ENCODE assay signal across 8 cellular contexts in genomic region chr5:78647838-78648358, GRCh38.
DNase-seq lines count a peak whose midpoint lies in the region; ATAC-seq lines count a peak whose summit lies in the region.

No MANE protein-coding gene starts in this region.

- H3K9me3 Mint-ChIP-seq in activated naive CD4-positive, alpha-beta T cell treated with anti-CD3 and anti-CD28 coated beads, Interleukin-2, amount 50 U/mL, for 24 hours = no peaks in the 10 kb centered on the region
- H3K9me3 Mint-ChIP-seq in stimulated activated naive B cell treated with anti-CD40 and anti-IgM and Interleukin-4, amounts not matched to agents 10 μg/mL and 1 μg/mL and 100 μg/mL, for 72 hours = no peaks in the 10 kb centered on the region

- peaks cover 13% of the 10 kb centered on the region for H3K4me1 Mint-ChIP-seq in activated naive CD4-positive, alpha-beta T cell treated with anti-CD3 and anti-CD28 coated beads, Interleukin-2, amount 50 U/mL, for 24 hours
- H3K4me1 Mint-ChIP-seq in stimulated activated naive B cell treated with anti-CD40 and anti-IgM and Interleukin-4, amounts not matched to agents 10 μg/mL and 1 μg/mL and 100 μg/mL, for 72 hours = peaks cover 22 to 40% of the 10 kb centered on the region in 2 donors

- H3K27me3 Mint-ChIP-seq in activated naive CD4-positive, alpha-beta T cell treated with anti-CD3 and anti-CD28 coated beads, Interleukin-2, amount 50 U/mL, for 24 hours = peaks cover 42% of the 10 kb centered on the region
- peaks cover 0 to 5% of the 10 kb centered on the region in 2 donors for H3K27me3 Mint-ChIP-seq in stimulated activated naive B cell treated with anti-CD40 and anti-IgM and Interleukin-4, amounts not matched to agents 10 μg/mL and 1 μg/mL and 100 μg/mL, for 72 hours

- peak; percentile 4 for ATAC-seq in HG02840 (IDR thresholded peaks at IDR 0.05; ENCODE audit: low FRiP score, unreplicated experiment)
- ATAC-seq in stimulated activated naive B cell treated with anti-CD40 and anti-IgM and Interleukin-4, amounts not matched to agents 10 μg/mL and 1 μg/mL and 100 μg/mL, for 72 hours (replicated peaks) = peak; percentile 44 to 50

- no peak for DNase-seq in activated naive CD4-positive, alpha-beta T cell (lab: John Stamatoyannopoulos, UW)
- DNase-seq in NCI-H526 treated with DMSO at 0.1 percent for 48 hours (lab: John Stamatoyannopoulos, UW) = peak; percentile 42
- DNase-seq in caudate nucleus (lab: John Stamatoyannopoulos, UW) = peak in 47 of 61 donors; percentile 15 to 78 (median 54)
- peak; percentile 85 for DNase-seq in left kidney (ENCODE audit: low read depth, low spot score)
- no peak for DNase-seq in stimulated activated naive B cell treated with anti-CD40 and anti-IgM and Interleukin-4, amounts not matched to agents 10 μg/mL and 1 μg/mL and 100 μg/mL, for 72 hours
- no peak for DNase-seq in GOT3 (lab: John Stamatoyannopoulos, UW)

- H3K36me3 Mint-ChIP-seq in activated naive CD4-positive, alpha-beta T cell treated with anti-CD3 and anti-CD28 coated beads, Interleukin-2, amount 50 U/mL, for 24 hours = peaks cover 2% of the 10 kb centered on the region
- H3K36me3 Mint-ChIP-seq in stimulated activated naive B cell treated with anti-CD40 and anti-IgM and Interleukin-4, amounts not matched to agents 10 μg/mL and 1 μg/mL and 100 μg/mL, for 72 hours = peaks cover 9 to 12% of the 10 kb centered on the region in 2 donors

- H3K27ac ChIP-seq in caudate nucleus (ENCODE audit: low read depth, low read length) = peak overlapping the region; percentile 80

- peak overlapping the region; percentile 82 for H3K4me3 Mint-ChIP-seq in activated naive CD4-positive, alpha-beta T cell treated with anti-CD3 and anti-CD28 coated beads, Interleukin-2, amount 50 U/mL, for 24 hours
- H3K4me3 Mint-ChIP-seq in stimulated activated naive B cell treated with anti-CD40 and anti-IgM and Interleukin-4, amounts not matched to agents 10 μg/mL and 1 μg/mL and 100 μg/mL, for 72 hours = peak overlapping the region; percentile 85 to 90

- H3K27ac Mint-ChIP-seq in activated naive CD4-positive, alpha-beta T cell treated with anti-CD3 and anti-CD28 coated beads, Interleukin-2, amount 50 U/mL, for 24 hours = no peak overlapping the region
- H3K27ac Mint-ChIP-seq in stimulated activated naive B cell treated with anti-CD40 and anti-IgM and Interleukin-4, amounts not matched to agents 10 μg/mL and 1 μg/mL and 100 μg/mL, for 72 hours = peak overlapping the region; percentile 82

Comparison
In these comparisons a context has a peak if more than half of its experiments do, and no peak if none do; other contexts are left out.
1. DNase-seq: peak in NCI-H526 treated with DMSO at 0.1 percent for 48 hours (single experiment), caudate nucleus (47 of 61) and left kidney (single experiment); none in activated naive CD4-positive, alpha-beta T cell (0 of 4), stimulated activated naive B cell treated with anti-CD40 and anti-IgM and Interleukin-4, amounts not matched to agents 10 μg/mL and 1 μg/mL and 100 μg/mL, for 72 hours (single experiment) and GOT3 (single experiment).